In the genomic region with DNA sequence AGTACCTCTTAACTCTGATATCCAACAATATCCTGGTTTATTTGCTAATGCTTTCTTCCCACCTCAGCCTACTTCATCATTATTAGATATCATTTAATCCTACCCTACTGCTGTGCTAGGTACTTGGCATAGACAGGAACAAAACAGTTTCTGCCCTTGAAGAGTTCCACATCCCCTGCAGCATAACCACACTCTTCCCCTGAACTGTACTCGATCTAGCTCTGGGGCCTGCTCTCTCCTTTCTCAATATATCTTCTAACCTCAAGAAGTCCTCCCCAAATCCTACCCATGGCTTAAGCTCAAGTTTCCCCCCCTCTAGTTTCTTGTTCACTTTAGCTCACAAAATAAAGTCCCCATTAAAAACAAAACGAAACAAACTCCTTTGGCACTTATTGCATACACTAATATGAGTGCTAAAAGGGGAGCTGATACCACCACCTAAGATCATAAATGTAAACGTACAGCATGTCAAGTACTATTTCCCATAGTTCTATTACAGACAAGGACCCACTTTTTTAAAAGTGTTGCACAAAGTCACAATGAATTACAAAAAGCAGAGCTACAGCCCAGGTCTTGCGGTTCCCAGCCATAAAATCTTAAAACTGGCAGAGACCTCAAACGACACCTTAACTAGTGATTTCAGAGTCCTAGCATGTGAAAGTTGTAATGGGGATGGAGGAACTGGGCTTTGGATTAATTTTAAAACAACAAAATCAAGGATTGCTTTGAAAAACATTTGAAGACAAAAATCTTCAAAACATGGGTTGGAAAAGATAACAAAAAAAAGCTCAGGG, we compare ENCODE assay signal across 8 cellular contexts.
DNase-seq lines count a peak whose midpoint lies in the region; TF ChIP-seq lines count a peak whose summit lies in the region.

No MANE protein-coding gene starts in this region.

- peak overlapping the region; percentile 99 for H3K27ac ChIP-seq in RWPE1
- peak overlapping the region; percentile 48 for H3K27ac ChIP-seq in iPS-20b (ENCODE audit: low read length)
- no peak overlapping the region for H3K27ac ChIP-seq in subcutaneous abdominal adipose tissue (ENCODE audit: low read depth, low read length)

- H3K27me3 ChIP-seq in iPS-20b (ENCODE audit: insufficient read depth, low read length): no peaks in the 10 kb centered on the region
- no peaks in the 10 kb centered on the region for H3K27me3 ChIP-seq in subcutaneous abdominal adipose tissue (ENCODE audit: control insufficient read depth in 5 of 5, insufficient read depth in 4 of 5, low read length in 5 of 5)

- H3K9me3 ChIP-seq in iPS-20b (ENCODE audit: insufficient read depth, low read depth, low read length) (no peaks in the 10 kb centered on the region), subcutaneous abdominal adipose tissue (ENCODE audit: control insufficient read depth in 5 of 5, low read length in 5 of 5) (no peaks in the 10 kb centered on the region)

- 0 out of 2 replicates have a peak, but pooled peaks cover 7% of the 10 kb centered on the region for H3K36me3 ChIP-seq in iPS-20b (ENCODE audit: insufficient read depth, low read depth, low read length)
- no peaks in the 10 kb centered on the region for H3K36me3 ChIP-seq in subcutaneous abdominal adipose tissue (ENCODE audit: control insufficient read depth in 5 of 5, insufficient read depth in 5 of 5, low read length in 5 of 5)

- no peaks in the 10 kb centered on the region for H3K27me3 Mint-ChIP-seq in activated CD4-positive, alpha-beta T cell treated with anti-CD3 and anti-CD28 coated beads, Interleukin-2, amount 10 ng/mL, durations not matched to agents 7 days and 5 days

- H3K9me3 Mint-ChIP-seq in activated CD4-positive, alpha-beta T cell treated with anti-CD3 and anti-CD28 coated beads, Interleukin-2, amount 10 ng/mL, durations not matched to agents 7 days and 5 days: no peaks in the 10 kb centered on the region

- peaks cover 43% of the 10 kb centered on the region for H3K4me1 Mint-ChIP-seq in activated CD4-positive, alpha-beta T cell treated with anti-CD3 and anti-CD28 coated beads, Interleukin-2, amount 10 ng/mL, durations not matched to agents 7 days and 5 days

- peak overlapping the region; percentile 87 for H3K27ac Mint-ChIP-seq in activated CD4-positive, alpha-beta T cell treated with anti-CD3 and anti-CD28 coated beads, Interleukin-2, amount 10 ng/mL, durations not matched to agents 7 days and 5 days

- H3K9ac ChIP-seq in iPS-20b (ENCODE audit: low read depth, low read length) (peak overlapping the region; percentile 69; the same call in 1 of the 2 replicates), subcutaneous abdominal adipose tissue (ENCODE audit: low read length in 5 of 5) (peak overlapping the region in 1 of 5 donors; percentile 25)

- no peak for DNase-seq in activated CD4-positive, alpha-beta T cell treated with anti-CD3 and anti-CD28 coated beads, Interleukin-2, amount 10 ng/mL, durations not matched to agents 7 days and 5 days
- no peak for DNase-seq in activated CD4-positive, alpha-beta T cell treated with anti-CD3 and anti-CD28 coated beads, Interleukin-2, amount 50 U/mL, for 4 hours
- no peak for DNase-seq in RWPE1 (ENCODE audit: low spot score)
- DNase-seq in NCI-H1930 (lab: John Stamatoyannopoulos, UW): no peak
- DNase-seq in HPDE6-E6E7 (ENCODE audit: extremely low spot score): no peak
- no peak for DNase-seq in epidermal melanocyte (ENCODE audit: insufficient read length, low spot score)

- CTCF ChIA-PET in activated CD4-positive, alpha-beta T cell treated with anti-CD3 and anti-CD28 coated beads, Interleukin-2, amount 10 ng/mL, durations not matched to agents 7 days and 5 days (lab: Charles Lee): interaction anchor here (0.6 to 0.9 kb wide), 2 partner anchors 11 to 70 kb away, joined by 3 read pairs; no protein-coding TSS in a partner anchor
- CTCF ChIA-PET in RWPE1 (lab: Yijun Ruan, JAX): interaction anchor here (0.6 to 0.8 kb wide), 4 partner anchors 10 to 162 kb away, joined by 3 to 5 read pairs (median 3); no protein-coding TSS in a partner anchor

- H3K4me3 ChIP-seq in iPS-20b (ENCODE audit: low read length) (peak overlapping the region; percentile 62), subcutaneous abdominal adipose tissue (ENCODE audit: low read depth in 1 of 5, low read length in 5 of 5) (peak overlapping the region in 3 of 5 donors; percentile 61 to 63 (median 62))

- no peak for TF ChIP-seq CTCF in RWPE1 (conservative IDR thresholded peaks at IDR 0.05; ENCODE audit: low read depth)

- POLR2A ChIA-PET in activated CD4-positive, alpha-beta T cell treated with anti-CD3 and anti-CD28 coated beads, Interleukin-2, amount 10 ng/mL, durations not matched to agents 7 days and 5 days (lab: Charles Lee): no interaction called here
- POLR2A ChIA-PET in RWPE1 (lab: Yijun Ruan, JAX; ENCODE audit: low non-redundant PET): no interaction called here

- peaks cover 17% of the 10 kb centered on the region; the same call in 1 of the 2 replicates for H3K4me1 ChIP-seq in iPS-20b (ENCODE audit: insufficient read depth, low read length)
- H3K4me1 ChIP-seq in subcutaneous abdominal adipose tissue (ENCODE audit: control insufficient read depth in 5 of 5, insufficient read depth in 5 of 5, low read length in 5 of 5): peaks cover 0 to 38% (median 34%) of the 10 kb centered on the region in 5 donors

- H3K36me3 Mint-ChIP-seq in activated CD4-positive, alpha-beta T cell treated with anti-CD3 and anti-CD28 coated beads, Interleukin-2, amount 10 ng/mL, durations not matched to agents 7 days and 5 days (ENCODE audit: low read depth): peaks cover 11% of the 10 kb centered on the region

- H3K4me3 Mint-ChIP-seq in activated CD4-positive, alpha-beta T cell treated with anti-CD3 and anti-CD28 coated beads, Interleukin-2, amount 10 ng/mL, durations not matched to agents 7 days and 5 days: peak overlapping the region; percentile 73
